In genomic region chr14:22898302-22898894, GRCh38 we compare ENCODE assay signal across 11 cellular contexts. TPM values are rescaled to one million over a fixed set of nuclear protein-coding genes. Genes with fewer than 3 reads are reported as not detected.
DNase-seq lines count a peak whose midpoint lies in the region; ATAC-seq and TF ChIP-seq lines count a peak whose summit lies in the region.
"Had no signal": no experiment of that assay in that cellular context is flagged by ENCODE, and none has a peak within 500 bp of the region (broad histone marks: within the 10 kb centered on the region; RNA-seq: fewer than 3 reads in every experiment).

No MANE protein-coding gene starts in this region.

- ATAC-seq in HG03135 (IDR thresholded peaks at IDR 0.05; ENCODE audit: unreplicated experiment): no peak

- H3F3A ChIP-seq in SK-N-SH (replicated peaks; ENCODE audit: insufficient read depth): peaks cover 15% of the 10 kb centered on the region

- no peaks in the 10 kb centered on the region for H4K20me1 ChIP-seq in SK-N-SH (ENCODE audit: insufficient read depth)

- H3K79me2 ChIP-seq in SK-N-SH (ENCODE audit: insufficient read depth): no peaks in the 10 kb centered on the region

- TF ChIP-seq CTCF in SK-N-SH (IDR thresholded peaks at IDR 0.05): no peak
- TF ChIP-seq CTCF in esophagus squamous epithelium (IDR thresholded peaks at IDR 0.05): no peak

- H3K9ac ChIP-seq in SK-N-SH: 0 out of 2 replicates have a peak overlapping the region, but pooled peaks have one; percentile 10

- peak overlapping the region; percentile 46 for H3K4me2 ChIP-seq in SK-N-SH

- no peak for TF ChIP-seq EP300 in SK-N-SH (IDR thresholded peaks at IDR 0.05; ENCODE audit: borderline replicate concordance in 1 of 2, low read depth in 1 of 2, low read length in 1 of 2)

- H3K36me3 ChIP-seq in SK-N-SH (replicated peaks in 1 of 2; ENCODE audit: control insufficient read depth in 1 of 2, insufficient read depth in 2 of 2, low read length in 1 of 2) (peaks cover 8 to 29% of the 10 kb centered on the region in 2 experiments), esophagus squamous epithelium (peaks cover 14 to 44% (median 21%) of the 10 kb centered on the region in 3 donors)

- CTCF ChIA-PET in SK-N-SH (lab: Yijun Ruan, JAX): interaction anchor here (5.0 to 6.0 kb wide), 3 partner anchors 12 to 27 kb away, joined by 34 to 96 read pairs (median 77); partner anchors contain the start of genes LRP10, RBM23 and REM2

- H3K9me3 ChIP-seq in SK-N-SH (no peaks in the 10 kb centered on the region), esophagus squamous epithelium (no peaks in the 10 kb centered on the region)

- intact Hi-C loops in esophagus squamous epithelium (cut with DNase I): no loop called here

- H3K9me2 ChIP-seq in SK-N-SH: no peaks in the 10 kb centered on the region

- H2AFZ ChIP-seq in SK-N-SH (ENCODE audit: low read depth): no peak overlapping the region

- H3K27ac ChIP-seq in SK-N-SH (ENCODE audit: low read depth in 2 of 2, low read length in 1 of 2): peak overlapping the region in 1 of 2 experiments; percentile 62; a peak in 2 of 4 replicates
- H3K27ac ChIP-seq in esophagus squamous epithelium: peak overlapping the region in 1 of 4 donors; percentile 41

- peak; percentile 45 for DNase-seq in activated CD4-positive, alpha-beta T cell treated with anti-CD3 and anti-CD28 coated beads for 48 hours
- DNase-seq in activated CD4-positive, alpha-beta T cell treated with anti-CD3 and anti-CD28 coated beads for 4 hours: no peak
- DNase-seq in SK-N-SH: no peak
- peak; percentile 39 for DNase-seq in fibroblast of gingiva (ENCODE audit: low read depth)
- DNase-seq in skeletal muscle cell (ENCODE audit: low read depth): peak; percentile 62
- no peak for DNase-seq in GF-D8 (lab: John Stamatoyannopoulos, UW)
- DNase-seq in esophagus squamous epithelium (lab: John Stamatoyannopoulos, UW): no peak
- DNase-seq: activated gamma-delta T cell, NCI-H2171, T-helper 1 cell had no signal

- TF ChIP-seq POLR2A in esophagus squamous epithelium (IDR thresholded peaks at IDR 0.05): no peak

- peaks cover 0 to 14% of the 10 kb centered on the region in 2 experiments; a peak in 3 of 4 replicates for H3K4me1 ChIP-seq in SK-N-SH (ENCODE audit: control insufficient read depth in 1 of 2, insufficient read depth in 2 of 2, low read depth in 1 of 2, low read length in 1 of 2)
- peaks cover 0 to 32% (median 2%) of the 10 kb centered on the region in 3 donors for H3K4me1 ChIP-seq in esophagus squamous epithelium

- POLR2A ChIA-PET in SK-N-SH (lab: Yijun Ruan, JAX): interaction anchor here (1.5 kb wide), 1 partner anchor 48 kb away, joined by 3 read pairs; no protein-coding TSS in a partner anchor

- H3K27me3 ChIP-seq in SK-N-SH (ENCODE audit: insufficient read depth): no peaks in the 10 kb centered on the region
- no peaks in the 10 kb centered on the region for H3K27me3 ChIP-seq in esophagus squamous epithelium

- WGBS in SK-N-SH (ENCODE audit: low lambda C conversion rate): 28% methylated on average over 7 of the region's 7 CpGs
- 53 to 54% methylated on average over 7 of the region's 7 CpGs for WGBS in esophagus squamous epithelium, 2 donors

- no peak overlapping the region for H3K4me3 ChIP-seq in SK-N-SH (ENCODE audit: low read depth in 2 of 2, low read length in 1 of 2)
- no peak overlapping the region for H3K4me3 ChIP-seq in skeletal muscle cell (ENCODE audit: low read depth, low read length)
- no peak overlapping the region for H3K4me3 ChIP-seq in esophagus squamous epithelium

- no peak for TF ChIP-seq RAD21 in SK-N-SH (IDR thresholded peaks at IDR 0.05; ENCODE audit: low read length)

TF ChIP-seq in SK-N-SH, 30 proteins besides CTCF, POLR2A, EP300 and RAD21:
- TF ChIP-seq TCF12 (IDR thresholded peaks at IDR 0.05) (peak; percentile 5; the same call in 1 of the 2 replicates), MAX (IDR thresholded peaks at IDR 0.05; ENCODE audit: low read depth) (peak; percentile 39; the same call in 1 of the 2 replicates), GABPA (IDR thresholded peaks at IDR 0.05; ENCODE audit: low read depth) (no peak), FOSL2 (IDR thresholded peaks at IDR 0.05; ENCODE audit: borderline replicate concordance, low read depth) (peak; percentile 77; the same call in 1 of the 2 replicates), JUND (IDR thresholded peaks at IDR 0.05) (no peak)
- TF ChIP-seq, protein P1, sequence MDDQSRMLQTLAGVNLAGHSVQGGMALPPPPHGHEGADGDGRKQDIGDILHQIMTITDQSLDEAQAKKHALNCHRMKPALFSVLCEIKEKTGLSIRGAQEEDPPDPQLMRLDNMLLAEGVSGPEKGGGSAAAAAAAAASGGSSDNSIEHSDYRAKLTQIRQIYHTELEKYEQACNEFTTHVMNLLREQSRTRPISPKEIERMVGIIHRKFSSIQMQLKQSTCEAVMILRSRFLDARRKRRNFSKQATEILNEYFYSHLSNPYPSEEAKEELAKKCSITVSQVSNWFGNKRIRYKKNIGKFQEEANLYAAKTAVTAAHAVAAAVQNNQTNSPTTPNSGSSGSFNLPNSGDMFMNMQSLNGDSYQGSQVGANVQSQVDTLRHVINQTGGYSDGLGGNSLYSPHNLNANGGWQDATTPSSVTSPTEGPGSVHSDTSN (IDR thresholded peaks at IDR 0.05): peak; percentile 87

RNA-seq across cellular contexts. Expression of gene REM2, which starts 15.4 kb away (rescaled TPM):
- polyA plus RNA-seq in SK-N-SH (2012; rRNA removed): 0.26 and 0.36 TPM in 2 replicates
- 0.12 and 0.17 TPM in 2 replicates for polyA plus RNA-seq in SK-N-SH (2012; cell fraction: cytosol; rRNA removed)
- polyA plus RNA-seq in SK-N-SH (2012; cell fraction: nucleus; rRNA removed): 1.2 TPM in 2 replicates
- total RNA-seq in esophagus squamous epithelium: under 1 TPM; 0.19 to 0.83 (median 0.32) TPM

RNA-seq across cellular contexts. Expression of gene RBM23, which starts 20.6 kb away (rescaled TPM):
- 52.4 and 65.5 TPM in 2 replicates for polyA plus RNA-seq in SK-N-SH (2012; rRNA removed)
- polyA plus RNA-seq in SK-N-SH (2012; cell fraction: cytosol; rRNA removed): 70.3 and 76.0 TPM in 2 replicates
- polyA plus RNA-seq in SK-N-SH (2012; cell fraction: nucleus; rRNA removed): 97.7 and 97.9 TPM in 2 replicates
- total RNA-seq in esophagus squamous epithelium: 100 to 1,000 TPM in 1 of 4 donors, 10 to 100 TPM in 3; 40.0 to 101 (median 58.9) TPM

RNA-seq across cellular contexts. Expression of gene LRP10, which starts 26.9 kb away (rescaled TPM):
- polyA plus RNA-seq in SK-N-SH (2012; rRNA removed): 87.8 and 117 TPM in 2 replicates
- polyA plus RNA-seq in SK-N-SH (2012; cell fraction: cytosol; rRNA removed): 37.3 and 79.1 TPM in 2 replicates
- 78.8 and 101 TPM in 2 replicates for polyA plus RNA-seq in SK-N-SH (2012; cell fraction: nucleus; rRNA removed)
- total RNA-seq in esophagus squamous epithelium: 100 to 1,000 TPM; 111 to 314 (median 128) TPM

RNA-seq across cellular contexts. Expression of gene PRMT5, which starts 30.8 kb away (rescaled TPM):
- polyA plus RNA-seq in SK-N-SH (2012; rRNA removed): 132 and 174 TPM in 2 replicates
- polyA plus RNA-seq in SK-N-SH (2012; cell fraction: cytosol; rRNA removed): 103 and 123 TPM in 2 replicates
- 158 and 224 TPM in 2 replicates for polyA plus RNA-seq in SK-N-SH (2012; cell fraction: nucleus; rRNA removed)
- total RNA-seq in esophagus squamous epithelium: 10 to 100 TPM; 36.5 to 75.0 (median 66.1) TPM

RNA-seq across cellular contexts. Expression of gene HAUS4, which starts 58.5 kb away (rescaled TPM):
- polyA plus RNA-seq in SK-N-SH (2012; rRNA removed): 25.0 and 27.3 TPM in 2 replicates
- polyA plus RNA-seq in SK-N-SH (2012; cell fraction: cytosol; rRNA removed): 20.8 and 25.7 TPM in 2 replicates
- 32.3 and 38.8 TPM in 2 replicates for polyA plus RNA-seq in SK-N-SH (2012; cell fraction: nucleus; rRNA removed)
- total RNA-seq in esophagus squamous epithelium: 10 to 100 TPM; 27.6 to 44.3 (median 33.6) TPM

Comparison
In these comparisons a context has a peak if more than half of its experiments do, and no peak if none do; other contexts are left out.
1. DNase-seq: peak in activated CD4-positive, alpha-beta T cell treated with anti-CD3 and anti-CD28 coated beads for 48 hours (single experiment), fibroblast of gingiva (single experiment) and skeletal muscle cell (single experiment); none in activated CD4-positive, alpha-beta T cell treated with anti-CD3 and anti-CD28 coated beads for 4 hours (0 of 2), SK-N-SH (single experiment), GF-D8 (single experiment) and esophagus squamous epithelium (single experiment).